Comparison of ENCODE assay signal across 5 cellular contexts in genomic region chr2:37744961-37745360, GRCh38.
A peak's percentile ranks its signal among the peaks of the same experiment; 100 is the strongest.
DNase-seq lines count a peak whose midpoint lies in the region; ATAC-seq, FAIRE-seq and TF ChIP-seq lines count a peak whose summit lies in the region.
"Not testable (repeated sequence)": the region's sequence is repeated elsewhere in the genome, so short reads cannot be mapped to it uniquely, and the experiment has no call there.

No MANE protein-coding gene starts in this region.

- ATAC-seq in left lobe of liver (peak; percentile 61), right lobe of liver (peak in 3 of 4 donors; percentile 42 to 53 (median 52))
- ATAC-seq in pancreas; thoracic aorta (ENCODE audit: insufficient number of reproducible peaks, low FRiP score, low read depth): not testable (repeated sequence)

- intact Hi-C loops in ascending aorta (cut with DNase I) = loop anchor here (5.0 kb wide), 1 partner anchor 32 kb away; no protein-coding TSS in a partner anchor
- intact Hi-C loops in right lobe of liver (cut with DNase I); pancreas (cut with DNase I): not testable (repeated sequence)

- H3K4me1 ChIP-seq in ascending aorta = peaks cover 0 to 19% of the 10 kb centered on the region in 2 donors
- H3K4me1 ChIP-seq in right lobe of liver, pancreas: not testable (repeated sequence)
- peaks cover 12 to 38% of the 10 kb centered on the region in 2 donors for H3K4me1 ChIP-seq in thoracic aorta (ENCODE audit: control insufficient read depth in 1 of 2, low read depth in 2 of 2)

- not testable (repeated sequence) for TF ChIP-seq POLR2A in right lobe of liver (IDR thresholded peaks at IDR 0.05)

- FAIRE-seq in pancreas (lab: Jason Lieb, UNC) = peak; percentile 17

- not testable (repeated sequence) for H3K4me3 ChIP-seq in ascending aorta, right lobe of liver, pancreas, thoracic aorta

- not testable (repeated sequence) for H3K36me3 ChIP-seq in ascending aorta, right lobe of liver, pancreas, thoracic aorta

- not testable (repeated sequence) for DNase-seq in ascending aorta (ENCODE audit: low spot score in 2 of 2); left lobe of liver (ENCODE audit: low spot score); right lobe of liver; pancreas; thoracic aorta (ENCODE audit: low spot score)

- not testable (repeated sequence) for TF ChIP-seq CTCF in ascending aorta (IDR thresholded peaks at IDR 0.05); right lobe of liver (IDR thresholded peaks at IDR 0.05); pancreas (IDR thresholded peaks at IDR 0.05); thoracic aorta (IDR thresholded peaks at IDR 0.05)

- H3K27me3 ChIP-seq in ascending aorta; right lobe of liver; pancreas; thoracic aorta (replicated peaks; ENCODE audit: insufficient read depth): not testable (repeated sequence)

- not testable (repeated sequence) for H3K9me3 ChIP-seq in ascending aorta, right lobe of liver, pancreas, thoracic aorta

- peak overlapping the region; percentile 46 to 74 for H3K27ac ChIP-seq in ascending aorta
- not testable (repeated sequence) for H3K27ac ChIP-seq in right lobe of liver, pancreas
- peak overlapping the region; percentile 12 to 81 for H3K27ac ChIP-seq in thoracic aorta
